ENCODE assay signal across 1 cellular context in genomic region chr19:2050991-2051770, GRCh38.
TF ChIP-seq lines count a peak whose summit lies in the region.

TSS of gene MKNK2 (minus strand) at chr19:2051244. CDS start at chr19:2050851, 393 bp downstream.

TF ChIP-seq in K562, 482 proteins besides CTCF, POLR2A, EP300 and RAD21 (continued from another document and continues in another):
- no peak for TF ChIP-seq TRIM25 (IDR thresholded peaks at IDR 0.05; ENCODE audit: borderline replicate concordance)
- TF ChIP-seq CSDE1 (IDR thresholded peaks at IDR 0.05) = no peak
- TF ChIP-seq ZNF707 (CRISPR knock-in tag; conservative IDR thresholded peaks at IDR 0.05) = no peak
- peak; percentile 81; the same call in 1 of the 2 replicates for TF ChIP-seq THAP7 (CRISPR knock-in tag; IDR thresholded peaks at IDR 0.05)
- no peak for TF ChIP-seq CHD7 (IDR thresholded peaks at IDR 0.05; ENCODE audit: low read depth, low read length)
- TF ChIP-seq ZNF512 (tag; IDR thresholded peaks at IDR 0.05) = no peak
- no peak for TF ChIP-seq ARID1B (IDR thresholded peaks at IDR 0.05)
- no peak for TF ChIP-seq RREB1 (CRISPR knock-in tag; IDR thresholded peaks at IDR 0.05)
- no peak for TF ChIP-seq ZNF445 (CRISPR knock-in tag; IDR thresholded peaks at IDR 0.05; ENCODE audit: low read depth)
- TF ChIP-seq ZBTB1 (CRISPR knock-in tag; IDR thresholded peaks at IDR 0.05; ENCODE audit: borderline replicate concordance, low read depth) = no peak
- peak; percentile 96 for TF ChIP-seq POLR2G (IDR thresholded peaks at IDR 0.05; ENCODE audit: low read depth, low read length)
- TF ChIP-seq ATF7 (IDR thresholded peaks at IDR 0.05) = peak; percentile 81
- peak in 1 of 2 experiments; percentile 58; a peak in 1 of 3 replicates for TF ChIP-seq CBX3 (IDR thresholded peaks at IDR 0.05; ENCODE audit: borderline replicate concordance in 1 of 2, low read length in 2 of 2)
- TF ChIP-seq RCOR1 (IDR thresholded peaks at IDR 0.05; ENCODE audit: borderline replicate concordance in 1 of 2, low read depth in 2 of 2, low read length in 2 of 2) = peak; percentile 62 to 78; a peak in 3 of 4 replicates
- no peak for TF ChIP-seq HEY1 (CRISPR knock-in tag; IDR thresholded peaks at IDR 0.05; ENCODE audit: borderline replicate concordance)
- no peak for TF ChIP-seq CLOCK (CRISPR knock-in tag; IDR thresholded peaks at IDR 0.05; ENCODE audit: borderline replicate concordance)
- no peak for TF ChIP-seq IFI16 (CRISPR knock-in tag; IDR thresholded peaks at IDR 0.05)
- no peak for TF ChIP-seq OTX1 (CRISPR knock-in tag; IDR thresholded peaks at IDR 0.05)
- TF ChIP-seq MTA1 (IDR thresholded peaks at IDR 0.05; ENCODE audit: borderline replicate concordance) = no peak
- TF ChIP-seq DPF2 (IDR thresholded peaks at IDR 0.05) = no peak; the same call in 1 of the 2 replicates
- TF ChIP-seq GTF2F1 (IDR thresholded peaks at IDR 0.05; ENCODE audit: low read depth, low read length) = peak; percentile 98
- no peak for TF ChIP-seq ZEB2 (IDR thresholded peaks at IDR 0.05)
- TF ChIP-seq ZC3H8 (IDR thresholded peaks at IDR 0.05) = no peak
- no peak for TF ChIP-seq ZNF224 (CRISPR knock-in tag; IDR thresholded peaks at IDR 0.05)
- no peak for TF ChIP-seq ZFP30 (CRISPR knock-in tag; IDR thresholded peaks at IDR 0.05; ENCODE audit: borderline replicate concordance)
- peak; percentile 61 for TF ChIP-seq E2F3 (CRISPR knock-in tag; IDR thresholded peaks at IDR 0.05)
- no peak for TF ChIP-seq NBN (IDR thresholded peaks at IDR 0.05; ENCODE audit: low read depth)
